Comparison of ENCODE assay signal across 12 cellular contexts in the genomic region with DNA sequence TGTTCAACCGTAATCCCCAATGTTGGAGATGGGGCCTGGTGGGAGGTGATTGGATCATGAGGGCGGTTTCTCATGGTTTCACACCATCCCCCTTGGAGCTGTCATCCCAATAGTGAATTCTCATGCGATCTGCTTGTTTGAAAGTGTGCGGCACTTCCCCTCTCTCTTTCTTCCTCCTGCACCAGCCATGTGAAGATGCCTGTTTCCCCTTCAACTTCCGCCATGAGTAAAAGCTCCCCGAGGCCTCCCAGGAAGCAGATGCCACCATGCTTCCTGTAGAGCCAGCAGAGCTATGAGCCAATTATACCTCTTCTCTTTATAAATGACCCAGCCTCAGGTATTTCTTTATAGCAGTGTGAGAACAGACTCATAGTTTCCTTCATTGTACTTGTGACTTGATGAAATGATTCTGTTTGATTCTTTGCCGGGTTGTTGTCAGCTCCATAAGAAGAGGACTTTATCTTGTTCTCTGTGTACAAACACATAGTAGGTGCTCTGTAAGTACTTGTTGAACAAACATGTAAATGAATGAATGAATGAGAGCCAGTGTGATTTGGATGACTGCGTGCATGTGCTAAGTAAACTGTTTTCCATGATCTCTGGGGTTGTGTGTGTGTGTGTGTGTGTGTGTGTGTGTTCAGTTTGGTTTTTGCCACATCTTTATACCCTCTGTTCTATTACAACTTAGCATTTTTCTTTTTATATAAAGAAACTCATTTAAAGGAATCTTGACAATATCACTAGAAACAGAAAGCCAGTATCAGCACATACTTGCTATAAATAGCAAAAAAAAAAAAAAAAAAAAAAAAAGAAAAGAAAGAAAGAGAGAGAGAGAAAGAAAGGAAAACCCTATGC. TPM values are rescaled to one million over a fixed set of nuclear protein-coding genes. Genes with fewer than 3 reads are reported as not detected.
DNase-seq lines count a peak whose midpoint lies in the region; ATAC-seq and TF ChIP-seq lines count a peak whose summit lies in the region.
"Had no signal": no experiment of that assay in that cellular context is flagged by ENCODE, and none has a peak within 500 bp of the region (broad histone marks: within the 10 kb centered on the region; RNA-seq: fewer than 3 reads in every experiment).

No MANE protein-coding gene starts in this region.

- no peaks in the 10 kb centered on the region for H3K27me3 Mint-ChIP-seq in activated naive CD8-positive, alpha-beta T cell treated with anti-CD3 and anti-CD28 coated beads, Interleukin-2, amount 10 ng/mL, durations not matched to agents 7 days and 5 days
- H3K27me3 Mint-ChIP-seq in neural crest cell (ENCODE audit: low read depth): no peaks in the 10 kb centered on the region

- H3K36me3 Mint-ChIP-seq in activated naive CD8-positive, alpha-beta T cell treated with anti-CD3 and anti-CD28 coated beads, Interleukin-2, amount 10 ng/mL, durations not matched to agents 7 days and 5 days: peaks cover 20% of the 10 kb centered on the region
- no peaks in the 10 kb centered on the region for H3K36me3 Mint-ChIP-seq in neural crest cell (ENCODE audit: low read depth)

- peak overlapping the region; percentile 36 for H3K27ac Mint-ChIP-seq in activated naive CD8-positive, alpha-beta T cell treated with anti-CD3 and anti-CD28 coated beads, Interleukin-2, amount 10 ng/mL, durations not matched to agents 7 days and 5 days
- peak overlapping the region; percentile 0 for H3K27ac Mint-ChIP-seq in neural crest cell (ENCODE audit: unreplicated experiment)

- H3K27ac ChIP-seq in KOPT-K1 (ENCODE audit: low read depth, low read length, poor library complexity, severe bottlenecking): peak overlapping the region; percentile 97
- H3K27ac ChIP-seq: RWPE1 had no signal

- POLR2A ChIA-PET in activated naive CD8-positive, alpha-beta T cell treated with anti-CD3 and anti-CD28 coated beads, Interleukin-2, amount 10 ng/mL, durations not matched to agents 7 days and 5 days (lab: Charles Lee): interaction anchor here (1.1 to 1.3 kb wide), 2 partner anchors 13 kb away, joined by 3 to 8 read pairs; no protein-coding TSS in a partner anchor

- H3K4me1 Mint-ChIP-seq in activated naive CD8-positive, alpha-beta T cell treated with anti-CD3 and anti-CD28 coated beads, Interleukin-2, amount 10 ng/mL, durations not matched to agents 7 days and 5 days: peaks cover 55% of the 10 kb centered on the region
- H3K4me1 Mint-ChIP-seq in neural crest cell: peaks cover 6% of the 10 kb centered on the region

- H3K9me3 Mint-ChIP-seq in activated naive CD8-positive, alpha-beta T cell treated with anti-CD3 and anti-CD28 coated beads, Interleukin-2, amount 10 ng/mL, durations not matched to agents 7 days and 5 days: peaks cover 6% of the 10 kb centered on the region
- H3K9me3 Mint-ChIP-seq in neural crest cell: no peaks in the 10 kb centered on the region

- no peak for TF ChIP-seq CTCF in neural crest cell (conservative IDR thresholded peaks at IDR 0.05)

- DNase-seq in activated T-cell treated with anti-CD3 and anti-CD28 coated beads for 48 hours (ENCODE audit: low read depth): peak; percentile 10
- no peak for DNase-seq in activated T-cell treated with anti-CD3 and anti-CD28 coated beads, Interleukin-2, amount 50 U/mL, for 1 hour
- DNase-seq in activated naive CD8-positive, alpha-beta T cell treated with anti-CD3 and anti-CD28 coated beads, Interleukin-2, amount 10 ng/mL, durations not matched to agents 7 days and 5 days: no peak
- DNase-seq in neural crest cell (ENCODE audit: low read depth, low spot score): no peak
- DNase-seq in kidney tubule cell (ENCODE audit: low spot score): no peak
- DNase-seq in stimulated activated CD4-positive, alpha-beta T cell treated with anti-CD3 and anti-CD28 coated beads, Interleukin-2, amount 100 ng/mL, for 24 hours: no peak
- DNase-seq: NCI-H526, T-helper 9 cell had no signal

- H3K4me3 Mint-ChIP-seq in activated naive CD8-positive, alpha-beta T cell treated with anti-CD3 and anti-CD28 coated beads, Interleukin-2, amount 10 ng/mL, durations not matched to agents 7 days and 5 days: no peak overlapping the region
- no peak overlapping the region for H3K4me3 Mint-ChIP-seq in neural crest cell

- ATAC-seq in activated naive CD8-positive, alpha-beta T cell treated with anti-CD3 and anti-CD28 coated beads, Interleukin-2, amount 10 ng/mL, durations not matched to agents 7 days and 5 days (ENCODE audit: low read depth): no peak
- no peak for ATAC-seq in activated CD4-positive, CD25-positive, alpha-beta regulatory T cell treated with anti-CD3 and anti-CD28 coated beads, Interleukin-2, amount 50 U/mL, for 24 hours

- H3K9me3 ChIP-seq in KOPT-K1 (ENCODE audit: insufficient read depth, low read length, poor library complexity, severe bottlenecking): no peaks in the 10 kb centered on the region

- H3K36me3 ChIP-seq in KOPT-K1 (ENCODE audit: insufficient read depth, low read length): no peaks in the 10 kb centered on the region
- H3K36me3 ChIP-seq: brain microvascular endothelial cell had no signal

RNA-seq across cellular contexts. Expression of gene PTGIS, which starts 22.5 kb away (rescaled TPM):
- total RNA-seq in activated naive CD8-positive, alpha-beta T cell treated with anti-CD3 and anti-CD28 coated beads, Interleukin-2, amount 10 ng/mL, durations not matched to agents 7 days and 5 days: under 1 TPM; 0.37 to 0.39 TPM
- 7.1 and 9.8 TPM in 2 replicates for total RNA-seq in neural crest cell
